Comparison of ENCODE assay signal across 6 cellular contexts in genomic region chrX:153875391-153876111, GRCh38. TPM values are rescaled to one million over a fixed set of nuclear protein-coding genes. Genes with fewer than 3 reads are reported as not detected.
DNase-seq lines count a peak whose midpoint lies in the region; ATAC-seq lines count a peak whose summit lies in the region.

No MANE protein-coding gene starts in this region.

- no peaks in the 10 kb centered on the region for H3K9me2 ChIP-seq in Karpas-422 (replicated peaks; ENCODE audit: insufficient read depth, low read length)

- H3K4me2 ChIP-seq in Karpas-422 (ENCODE audit: low read depth, low read length, poor library complexity, severe bottlenecking) = no peak overlapping the region

- no peak overlapping the region for H3K9ac ChIP-seq in Karpas-422 (ENCODE audit: low read length)

- H3K79me2 ChIP-seq in Karpas-422 (ENCODE audit: low read length) = no peaks in the 10 kb centered on the region

- no peak overlapping the region for H2AFZ ChIP-seq in Karpas-422 (ENCODE audit: low read length)

- H4K20me1 ChIP-seq in Karpas-422 (ENCODE audit: insufficient read depth, low read depth, low read length) = 0 out of 2 replicates have a peak, but pooled peaks cover 5% of the 10 kb centered on the region

- no peaks in the 10 kb centered on the region for H3K27me3 ChIP-seq in Karpas-422 (ENCODE audit: low read length)

- no peaks in the 10 kb centered on the region for H3K36me3 ChIP-seq in Karpas-422 (ENCODE audit: insufficient read depth, low read length)

- H3K9me3 ChIP-seq in Karpas-422 (ENCODE audit: low read length) = no peaks in the 10 kb centered on the region

- no peak overlapping the region for H3K4me3 ChIP-seq in Karpas-422 (ENCODE audit: low read length)

- H3K4me1 ChIP-seq in Karpas-422 (ENCODE audit: low read length) = no peaks in the 10 kb centered on the region

- DNase-seq in Karpas-422 (peak; percentile 75), hypothalamus (lab: John Stamatoyannopoulos, UW) (peak in 44 of 51 donors; percentile 3 to 67 (median 20))
- peak; percentile 70 for DNase-seq in activated CD8-positive, alpha-beta memory T cell treated with anti-CD3 and anti-CD28 coated beads, Interleukin-2, amount 50 U/mL, for 4 hours
- DNase-seq in stimulated activated CD8-positive, alpha-beta memory T cell treated with anti-CD3 and anti-CD28 coated beads, Interleukin-4, amount 100 ng/mL, for 4 hours (ENCODE audit: low read depth in 2 of 2, low spot score in 1 of 2) = peak; percentile 14 to 21

- H3K27ac ChIP-seq in Karpas-422 (ENCODE audit: low read length) = no peak overlapping the region

- ATAC-seq in GM21786 (IDR thresholded peaks at IDR 0.05; ENCODE audit: unreplicated experiment) (no peak), GM21576 (IDR thresholded peaks at IDR 0.05; ENCODE audit: unreplicated experiment) (no peak)

RNA-seq across cellular contexts. Expression of gene L1CAM, which starts 10.4 kb away (rescaled TPM):
- not detected in 2 replicates for total RNA-seq in Karpas-422 (2014; rRNA removed; shearing (Covaris generic); ENCODE audit: low replicate concordance)

RNA-seq across cellular contexts. Expression of gene AVPR2, which starts 28.9 kb away (rescaled TPM):
- not detected in 2 replicates for total RNA-seq in Karpas-422 (2014; rRNA removed; shearing (Covaris generic); ENCODE audit: low replicate concordance)

RNA-seq across cellular contexts. Expression of gene PDZD4, which starts 45.2 kb away (rescaled TPM):
- total RNA-seq in Karpas-422 (2014; rRNA removed; shearing (Covaris generic); ENCODE audit: low replicate concordance) = not detected in 2 replicates

RNA-seq across cellular contexts. Expression of gene ARHGAP4, which starts 50.5 kb away (rescaled TPM):
- total RNA-seq in Karpas-422 (2014; rRNA removed; shearing (Covaris generic); ENCODE audit: low replicate concordance) = 104 and 218 TPM in 2 replicates

RNA-seq across cellular contexts. Expression of gene NAA10, which starts 59.3 kb away (rescaled TPM):
- total RNA-seq in Karpas-422 (2014; rRNA removed; shearing (Covaris generic); ENCODE audit: low replicate concordance) = 103 and 144 TPM in 2 replicates

Comparison
In these comparisons a context has a peak if more than half of its experiments do, and no peak if none do; other contexts are left out.
1. DNase-seq: peak in every context shown above with its lines; median percentile 75 in Karpas-422; 70 in activated CD8-positive, alpha-beta memory T cell treated with anti-CD3 and anti-CD28 coated beads, Interleukin-2, amount 50 U/mL, for 4 hours; 20 in hypothalamus; 18 in stimulated activated CD8-positive, alpha-beta memory T cell treated with anti-CD3 and anti-CD28 coated beads, Interleukin-4, amount 100 ng/mL, for 4 hours.